Comparison of ENCODE assay signal across 15 cellular contexts in genomic region chr6:155328539-155329459, GRCh38. TPM values are rescaled to one million over a fixed set of nuclear protein-coding genes. Genes with fewer than 3 reads are reported as not detected.
DNase-seq lines count a peak whose midpoint lies in the region; ATAC-seq, FAIRE-seq and TF ChIP-seq lines count a peak whose summit lies in the region.
"Had no signal": no experiment of that assay in that cellular context is flagged by ENCODE, and none has a peak within 500 bp of the region (broad histone marks: within the 10 kb centered on the region; RNA-seq: fewer than 3 reads in every experiment).

No MANE protein-coding gene starts in this region.

- TF ChIP-seq RAD21 in A549 (conservative IDR thresholded peaks at IDR 0.05 in 1 of 2, IDR thresholded peaks at IDR 0.05 in 1 of 2): no peak

- WGBS in A549 (ENCODE audit: missing lambda C conversion rate): 53% methylated on average over 6 of the region's 6 CpGs

- POLR2A ChIA-PET in A549 (lab: Yijun Ruan, JAX): no interaction called here

- H3K27ac ChIP-seq in A549: peak overlapping the region; percentile 21 to 81; a peak in 4 of 6 replicates
- H3K27ac ChIP-seq: heart right ventricle, HL-60 had no signal

- no peak for TF ChIP-seq CTCF in A549 (IDR thresholded peaks at IDR 0.05)

- no peak for FAIRE-seq in A549 (lab: Jason Lieb, UNC)
- peak; percentile 53 for FAIRE-seq in GM19239 (lab: Jason Lieb, UNC)

- CTCF ChIA-PET in A549 (lab: Yijun Ruan, JAX): interaction anchor here (1.3 to 2.7 kb wide), 3 partner anchors 12 to 201 kb away, joined by 3 to 13 read pairs (median 8); no protein-coding TSS in a partner anchor

- DNase-seq in A549 (ENCODE audit: low read depth in 1 of 2, low spot score in 1 of 2) (no peak), GM19239 (ENCODE audit: insufficient read length, low spot score) (no peak), NCI-H748 treated with DMSO at 0.1 percent for 48 hours (lab: John Stamatoyannopoulos, UW) (peak; percentile 92), iPS-NIHi7 (ENCODE audit: extremely low spot score) (peak; percentile 10), NCI-H446 treated with DMSO at 0.1 percent for 48 hours (lab: John Stamatoyannopoulos, UW) (no peak)
- no peak for DNase-seq in activated CD8-positive, alpha-beta memory T cell treated with anti-CD3 and anti-CD28 coated beads, Interleukin-2, amount 50 U/mL, for 48 hours
- DNase-seq: activated T-cell treated with anti-CD3 and anti-CD28 coated beads, Interleukin-2, amount 50 U/mL, for 4 hours; heart right ventricle; NCI-H1048; RPMI8226; stimulated activated CD4-positive, alpha-beta T cell treated with anti-CD3 and anti-CD28 coated beads, Interleukin-2, amount 100 ng/mL, for 24 hours; stimulated activated naive B cell treated with anti-CD40 and anti-IgM and Interleukin-4, amounts not matched to agents 10 μg/mL and 1 μg/mL and 100 μg/mL, for 72 hours had no signal

- TF ChIP-seq POLR2A in A549 (IDR thresholded peaks at IDR 0.05; ENCODE audit: low read length): no peak

- no peaks in the 10 kb centered on the region for H3K9me3 ChIP-seq in A549
- H3K9me3 ChIP-seq: heart right ventricle had no signal

- peaks cover 14% of the 10 kb centered on the region; the same call in 2 of the 3 replicates for H3K4me1 ChIP-seq in A549
- H3K4me1 ChIP-seq: heart right ventricle had no signal

- no peak for ATAC-seq in A549
- no peak for ATAC-seq in HG03108 (IDR thresholded peaks at IDR 0.05; ENCODE audit: unreplicated experiment)
- no peak for ATAC-seq in GM18873 (IDR thresholded peaks at IDR 0.05; ENCODE audit: low FRiP score, unreplicated experiment)
- ATAC-seq: activated T-cell treated with anti-CD3 and anti-CD28 coated beads, Interleukin-2, amount 50 U/mL, for 4 hours; heart right ventricle; stimulated activated naive B cell treated with anti-CD40 and anti-IgM and Interleukin-4, amounts not matched to agents 10 μg/mL and 1 μg/mL and 100 μg/mL, for 72 hours had no signal

- H3K4me3 ChIP-seq in A549: no peak overlapping the region
- H3K4me3 ChIP-seq: heart right ventricle had no signal

- no peak for TF ChIP-seq EP300 in A549 (IDR thresholded peaks at IDR 0.05)

- H3K4me2 ChIP-seq in A549: no peak overlapping the region; the same call in 2 of the 3 replicates

TF ChIP-seq in A549, 52 proteins besides CTCF, POLR2A, EP300 and RAD21:
- TF ChIP-seq, protein P1, sequence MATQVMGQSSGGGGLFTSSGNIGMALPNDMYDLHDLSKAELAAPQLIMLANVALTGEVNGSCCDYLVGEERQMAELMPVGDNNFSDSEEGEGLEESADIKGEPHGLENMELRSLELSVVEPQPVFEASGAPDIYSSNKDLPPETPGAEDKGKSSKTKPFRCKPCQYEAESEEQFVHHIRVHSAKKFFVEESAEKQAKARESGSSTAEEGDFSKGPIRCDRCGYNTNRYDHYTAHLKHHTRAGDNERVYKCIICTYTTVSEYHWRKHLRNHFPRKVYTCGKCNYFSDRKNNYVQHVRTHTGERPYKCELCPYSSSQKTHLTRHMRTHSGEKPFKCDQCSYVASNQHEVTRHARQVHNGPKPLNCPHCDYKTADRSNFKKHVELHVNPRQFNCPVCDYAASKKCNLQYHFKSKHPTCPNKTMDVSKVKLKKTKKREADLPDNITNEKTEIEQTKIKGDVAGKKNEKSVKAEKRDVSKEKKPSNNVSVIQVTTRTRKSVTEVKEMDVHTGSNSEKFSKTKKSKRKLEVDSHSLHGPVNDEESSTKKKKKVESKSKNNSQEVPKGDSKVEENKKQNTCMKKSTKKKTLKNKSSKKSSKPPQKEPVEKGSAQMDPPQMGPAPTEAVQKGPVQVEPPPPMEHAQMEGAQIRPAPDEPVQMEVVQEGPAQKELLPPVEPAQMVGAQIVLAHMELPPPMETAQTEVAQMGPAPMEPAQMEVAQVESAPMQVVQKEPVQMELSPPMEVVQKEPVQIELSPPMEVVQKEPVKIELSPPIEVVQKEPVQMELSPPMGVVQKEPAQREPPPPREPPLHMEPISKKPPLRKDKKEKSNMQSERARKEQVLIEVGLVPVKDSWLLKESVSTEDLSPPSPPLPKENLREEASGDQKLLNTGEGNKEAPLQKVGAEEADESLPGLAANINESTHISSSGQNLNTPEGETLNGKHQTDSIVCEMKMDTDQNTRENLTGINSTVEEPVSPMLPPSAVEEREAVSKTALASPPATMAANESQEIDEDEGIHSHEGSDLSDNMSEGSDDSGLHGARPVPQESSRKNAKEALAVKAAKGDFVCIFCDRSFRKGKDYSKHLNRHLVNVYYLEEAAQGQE (IDR thresholded peaks at IDR 0.05): no peak
- TF ChIP-seq GATA3 (IDR thresholded peaks at IDR 0.05; ENCODE audit: borderline replicate concordance): no peak

RNA-seq across cellular contexts. Expression of gene TFB1M, which starts 14.5 kb away (rescaled TPM):
- polyA plus RNA-seq in A549 (2011; rRNA removed) (16.8 and 19.5 TPM in 2 replicates), A549 (2017; fragmentation: RNase III; extraction: RNeasy Plus Mini Kit Qiagen cat#74134 plus additional on column Dnase treatment) (9.2 to 9.8 TPM (median 9.8 TPM) in 3 replicates)
- 8.1 and 8.2 TPM in 2 replicates for polyA plus RNA-seq in A549 (2012; cell fraction: cytosol; rRNA removed)
- 8.2 and 13.7 TPM in 2 replicates for polyA plus RNA-seq in A549 (2012; cell fraction: nucleus; rRNA removed)
- polyA minus RNA-seq in A549 (2011; rRNA and poly(A)+ RNA removed): 12.8 and 18.6 TPM in 2 replicates

Comparison
In these comparisons a context has a peak if more than half of its experiments do, and no peak if none do; other contexts are left out.
1. DNase-seq: peak in NCI-H748 treated with DMSO at 0.1 percent for 48 hours (single experiment) and iPS-NIHi7 (single experiment); none in A549 (0 of 2), GM19239 (single experiment), activated CD8-positive, alpha-beta memory T cell treated with anti-CD3 and anti-CD28 coated beads, Interleukin-2, amount 50 U/mL, for 48 hours (single experiment) and NCI-H446 treated with DMSO at 0.1 percent for 48 hours (single experiment).